34 cellular contexts compared by ENCODE assay signal in the genomic region with DNA sequence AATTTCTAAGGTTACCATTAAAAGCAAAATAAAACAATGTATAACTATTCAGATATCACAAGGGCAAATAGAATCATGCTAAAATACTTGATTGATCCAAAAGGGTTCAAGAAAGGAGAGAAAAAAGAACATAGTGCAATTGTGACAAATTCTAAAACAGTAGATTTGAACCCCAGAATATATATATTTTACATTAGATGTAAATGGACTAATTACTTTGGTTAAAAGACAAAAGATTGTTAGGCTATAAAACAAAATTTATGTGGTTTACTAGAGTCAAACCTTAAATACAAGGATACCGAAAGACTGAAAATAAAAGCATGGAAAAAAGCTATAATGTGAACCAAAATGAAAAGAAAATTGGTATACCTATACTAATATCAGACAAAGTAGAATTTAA.
"Had no signal": no experiment of that assay in that cellular context is flagged by ENCODE, and none has a peak within 500 bp of the region (broad histone marks: within the 10 kb centered on the region; RNA-seq: fewer than 3 reads in every experiment).

No MANE protein-coding gene starts in this region.

- H3K27me3 ChIP-seq: MG63 had no signal

- DNase-seq: Karpas-422, Kasumi-1, MG63, MM.1S, MV-4-11, NCI-H1048, NCI-H1092, NCI-H1092 treated with DMSO at 0.1 percent for 48 hours, NCI-H1105, NCI-H1105 treated with DMSO at 0.1 percent for 48 hours, NCI-H1417, NCI-H1417 treated with DMSO at 0.1 percent for 48 hours, NCI-H1436, NCI-H1436 treated with DMSO at 0.1 percent for 48 hours, NCI-H146, NCI-H1694, NCI-H1694 treated with DMSO at 0.1 percent for 48 hours, NCI-H187, NCI-H187 treated with DMSO at 0.1 percent for 48 hours, NCI-H1930, NCI-H2029, NCI-H2029 treated with DMSO at 0.1 percent for 48 hours, NCI-H2081, NCI-H2081 treated with DMSO at 0.1 percent for 48 hours, NCI-H2107, NCI-H2171, NCI-H2171 treated with DMSO at 0.1 percent for 48 hours, NCI-H2227 treated with DMSO at 0.1 percent for 48 hours, NCI-H226, NCI-H345, NCI-H446, NCI-H446 treated with DMSO at 0.1 percent for 48 hours, NCI-H510A, NCI-H510A treated with DMSO at 0.1 percent for 48 hours had no signal

- H3K36me3 ChIP-seq: MG63 had no signal

- H3K4me3 ChIP-seq: MG63 had no signal
